Comparison of ENCODE assay signal across 1 cellular context in the genomic region with DNA sequence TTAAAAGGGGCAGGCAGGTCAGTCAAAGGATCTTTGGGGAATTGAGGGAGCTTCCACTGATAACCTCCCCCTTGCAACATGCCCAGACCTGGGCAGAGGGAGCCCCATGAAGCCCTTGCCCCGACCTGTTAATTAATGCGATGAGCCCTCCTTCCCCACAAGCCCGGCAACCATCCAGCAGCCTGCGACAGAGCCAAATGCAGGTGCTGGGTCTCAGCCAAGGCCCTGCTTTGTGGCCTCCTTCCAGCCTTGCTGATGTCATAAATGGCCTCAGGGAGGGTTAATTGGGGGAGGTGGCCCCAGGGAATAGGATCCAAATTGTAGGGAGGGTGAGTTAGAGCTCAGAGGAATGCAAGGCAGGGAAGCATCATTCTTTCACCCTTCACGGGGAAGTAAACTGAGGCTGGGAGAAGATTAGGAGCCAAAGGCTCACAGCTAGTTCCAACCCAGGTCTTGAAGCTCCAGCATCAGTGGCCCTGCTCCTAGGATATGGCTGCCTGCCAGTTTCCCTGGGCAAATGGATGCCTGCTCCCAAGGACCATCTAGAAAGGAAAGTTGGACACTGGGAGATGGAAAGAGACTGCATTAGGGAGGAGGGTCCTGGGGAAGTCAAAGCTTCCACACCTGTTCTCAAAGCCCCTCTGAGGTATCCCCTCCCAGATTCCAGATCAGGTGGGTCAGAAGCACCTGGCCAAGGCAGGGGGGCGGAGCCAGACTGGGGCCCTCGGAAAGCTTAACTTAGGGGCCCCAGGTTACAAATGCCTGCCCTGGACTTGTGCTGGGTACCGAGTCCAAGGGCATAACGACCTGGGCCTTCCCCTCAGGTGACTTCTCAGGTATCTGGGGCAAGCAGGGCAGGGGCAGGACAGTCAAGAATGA.
TF ChIP-seq lines count a peak whose summit lies in the region.

No MANE protein-coding gene starts in this region.

TF ChIP-seq in HEK293, 187 proteins besides CTCF, POLR2A, EP300 and RAD21 (continued from another document):
- TF ChIP-seq, protein P1, sequence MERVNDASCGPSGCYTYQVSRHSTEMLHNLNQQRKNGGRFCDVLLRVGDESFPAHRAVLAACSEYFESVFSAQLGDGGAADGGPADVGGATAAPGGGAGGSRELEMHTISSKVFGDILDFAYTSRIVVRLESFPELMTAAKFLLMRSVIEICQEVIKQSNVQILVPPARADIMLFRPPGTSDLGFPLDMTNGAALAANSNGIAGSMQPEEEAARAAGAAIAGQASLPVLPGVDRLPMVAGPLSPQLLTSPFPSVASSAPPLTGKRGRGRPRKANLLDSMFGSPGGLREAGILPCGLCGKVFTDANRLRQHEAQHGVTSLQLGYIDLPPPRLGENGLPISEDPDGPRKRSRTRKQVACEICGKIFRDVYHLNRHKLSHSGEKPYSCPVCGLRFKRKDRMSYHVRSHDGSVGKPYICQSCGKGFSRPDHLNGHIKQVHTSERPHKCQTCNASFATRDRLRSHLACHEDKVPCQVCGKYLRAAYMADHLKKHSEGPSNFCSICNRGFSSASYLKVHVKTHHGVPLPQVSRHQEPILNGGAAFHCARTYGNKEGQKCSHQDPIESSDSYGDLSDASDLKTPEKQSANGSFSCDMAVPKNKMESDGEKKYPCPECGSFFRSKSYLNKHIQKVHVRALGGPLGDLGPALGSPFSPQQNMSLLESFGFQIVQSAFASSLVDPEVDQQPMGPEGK (tag by site-specific recombination; IDR thresholded peaks at IDR 0.05): peak; percentile 93
- TF ChIP-seq ZNF610 (tag by site-specific recombination; IDR thresholded peaks at IDR 0.05; ENCODE audit: borderline replicate concordance): no peak
- peak; percentile 64; the same call in 1 of the 2 replicates for TF ChIP-seq ZNF660 (tag by site-specific recombination; IDR thresholded peaks at IDR 0.05)
- TF ChIP-seq, protein P2, sequence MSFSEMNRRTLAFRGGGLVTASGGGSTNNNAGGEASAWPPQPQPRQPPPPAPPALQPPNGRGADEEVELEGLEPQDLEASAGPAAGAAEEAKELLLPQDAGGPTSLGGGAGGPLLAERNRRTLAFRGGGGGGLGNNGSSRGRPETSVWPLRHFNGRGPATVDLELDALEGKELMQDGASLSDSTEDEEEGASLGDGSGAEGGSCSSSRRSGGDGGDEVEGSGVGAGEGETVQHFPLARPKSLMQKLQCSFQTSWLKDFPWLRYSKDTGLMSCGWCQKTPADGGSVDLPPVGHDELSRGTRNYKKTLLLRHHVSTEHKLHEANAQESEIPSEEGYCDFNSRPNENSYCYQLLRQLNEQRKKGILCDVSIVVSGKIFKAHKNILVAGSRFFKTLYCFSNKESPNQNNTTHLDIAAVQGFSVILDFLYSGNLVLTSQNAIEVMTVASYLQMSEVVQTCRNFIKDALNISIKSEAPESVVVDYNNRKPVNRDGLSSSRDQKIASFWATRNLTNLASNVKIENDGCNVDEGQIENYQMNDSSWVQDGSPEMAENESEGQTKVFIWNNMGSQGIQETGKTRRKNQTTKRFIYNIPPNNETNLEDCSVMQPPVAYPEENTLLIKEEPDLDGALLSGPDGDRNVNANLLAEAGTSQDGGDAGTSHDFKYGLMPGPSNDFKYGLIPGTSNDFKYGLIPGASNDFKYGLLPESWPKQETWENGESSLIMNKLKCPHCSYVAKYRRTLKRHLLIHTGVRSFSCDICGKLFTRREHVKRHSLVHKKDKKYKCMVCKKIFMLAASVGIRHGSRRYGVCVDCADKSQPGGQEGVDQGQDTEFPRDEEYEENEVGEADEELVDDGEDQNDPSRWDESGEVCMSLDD (tag by site-specific recombination; IDR thresholded peaks at IDR 0.05): peak; percentile 59; the same call in 1 of the 2 replicates
- TF ChIP-seq ZNF366 (tag by site-specific recombination; conservative IDR thresholded peaks at IDR 0.05): peak; percentile 78
- TF ChIP-seq ZNF837 (tag by site-specific recombination; IDR thresholded peaks at IDR 0.05): no peak
- TF ChIP-seq ZNF600 (tag by site-specific recombination; IDR thresholded peaks at IDR 0.05): peak; percentile 67; the same call in 1 of the 2 replicates
- TF ChIP-seq, protein P3, sequence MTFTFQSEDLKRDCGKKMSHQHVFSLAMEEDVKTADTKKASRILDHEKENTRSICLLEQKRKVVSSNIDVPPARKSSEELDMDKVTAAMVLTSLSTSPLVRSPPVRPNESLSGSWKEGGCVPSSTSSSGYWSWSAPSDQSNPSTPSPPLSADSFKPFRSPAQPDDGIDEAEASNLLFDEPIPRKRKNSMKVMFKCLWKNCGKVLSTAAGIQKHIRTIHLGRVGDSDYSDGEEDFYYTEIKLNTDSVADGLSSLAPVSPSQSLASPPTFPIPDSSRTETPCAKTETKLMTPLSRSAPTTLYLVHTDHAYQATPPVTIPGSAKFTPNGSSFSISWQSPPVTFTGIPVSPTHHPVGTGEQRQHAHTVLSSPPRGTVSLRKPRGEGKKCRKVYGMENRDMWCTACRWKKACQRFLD (tag by site-specific recombination; IDR thresholded peaks at IDR 0.05): no peak
